In genomic region chr5:135457424-135458071, GRCh38 we compare ENCODE assay signal across 8 cellular contexts. TPM values are rescaled to one million over a fixed set of nuclear protein-coding genes. Genes with fewer than 3 reads are reported as not detected.
DNase-seq lines count a peak whose midpoint lies in the region; ATAC-seq and TF ChIP-seq lines count a peak whose summit lies in the region.

No MANE protein-coding gene starts in this region.

- no peaks in the 10 kb centered on the region for H3K36me3 ChIP-seq in BLaER1 treated with 17β-estradiol and CSF1 and Interleukin-3, amounts not matched to agents 10 nM and 100 nM
- H3K36me3 ChIP-seq in OCI-LY1 (ENCODE audit: insufficient read depth, low read length), result no peaks in the 10 kb centered on the region
- no peaks in the 10 kb centered on the region for H3K36me3 ChIP-seq in upper lobe of left lung

- peak overlapping the region in 6 of 11 experiments; percentile 27 to 88 (median 78); a peak in 11 of 22 replicates for H3K4me2 ChIP-seq in BLaER1 treated with 17β-estradiol and CSF1 and Interleukin-3, amounts not matched to agents 10 nM and 100 nM
- H3K4me2 ChIP-seq in OCI-LY1 (ENCODE audit: low read length), result no peak overlapping the region

- TF ChIP-seq POLR2A in upper lobe of left lung (IDR thresholded peaks at IDR 0.05), result no peak

- peak; percentile 48 for DNase-seq in activated T-cell treated with anti-CD3 and anti-CD28 coated beads for 48 hours (ENCODE audit: low read depth)
- peak; percentile 23 for DNase-seq in fibroblast of peridontal ligament (ENCODE audit: extremely low read depth)
- peak; percentile 16 for DNase-seq in occipital lobe (lab: John Stamatoyannopoulos, UW)
- peak in 1 of 2 donors; percentile 71 for DNase-seq in upper lobe of left lung

- WGBS in upper lobe of left lung, 2 donors, result 47 to 51% methylated on average over 8 to 9 of the region's 9 CpGs

- no peaks in the 10 kb centered on the region for H3F3A ChIP-seq in OCI-LY1 (ENCODE audit: insufficient read depth, low read length)

- no peaks in the 10 kb centered on the region for H3K27me3 ChIP-seq in BLaER1 treated with 17β-estradiol and CSF1 and Interleukin-3, amounts not matched to agents 10 nM and 100 nM
- peaks cover under 1% of the 10 kb centered on the region for H3K27me3 ChIP-seq in OCI-LY1 (ENCODE audit: insufficient read depth, low read length)
- no peaks in the 10 kb centered on the region for H3K27me3 ChIP-seq in upper lobe of left lung

- TF ChIP-seq EP300 in upper lobe of left lung (IDR thresholded peaks at IDR 0.05), result no peak

- H4K20me1 ChIP-seq in BLaER1 treated with 17β-estradiol and CSF1 and Interleukin-3, amounts not matched to agents 10 nM and 100 nM, result no peaks in the 10 kb centered on the region
- no peaks in the 10 kb centered on the region for H4K20me1 ChIP-seq in OCI-LY1 (ENCODE audit: insufficient read depth, low read length)

- peaks cover 20 to 89% (median 51%) of the 10 kb centered on the region in 10 experiments for H3K4me1 ChIP-seq in BLaER1 treated with 17β-estradiol and CSF1 and Interleukin-3, amounts not matched to agents 10 nM and 100 nM
- H3K4me1 ChIP-seq in OCI-LY1 (ENCODE audit: insufficient read depth, low read length, severe bottlenecking) (no peaks in the 10 kb centered on the region), upper lobe of left lung (peaks cover 14 to 36% (median 26%) of the 10 kb centered on the region in 4 donors)

- no peaks in the 10 kb centered on the region for H3K9me3 ChIP-seq in BLaER1 treated with 17β-estradiol and CSF1 and Interleukin-3, amounts not matched to agents 10 nM and 100 nM (replicated peaks in 1 of 11)
- H3K9me3 ChIP-seq in OCI-LY1 (ENCODE audit: low read length), result no peaks in the 10 kb centered on the region
- no peaks in the 10 kb centered on the region for H3K9me3 ChIP-seq in upper lobe of left lung

- H3K79me2 ChIP-seq in OCI-LY1 (ENCODE audit: insufficient read depth, low read length), result no peaks in the 10 kb centered on the region

- H2AFZ ChIP-seq in OCI-LY1 (ENCODE audit: low read length), result no peak overlapping the region

- H3K27ac ChIP-seq in BLaER1 treated with 17β-estradiol and CSF1 and Interleukin-3, amounts not matched to agents 10 nM and 100 nM, result peak overlapping the region in 3 of 11 experiments; percentile 58 to 84 (median 71); a peak in 4 of 22 replicates
- H3K27ac ChIP-seq in OCI-LY1 (ENCODE audit: low read depth, low read length, poor library complexity, severe bottlenecking) (no peak overlapping the region), upper lobe of left lung (no peak overlapping the region)

- H3K4me3 ChIP-seq in BLaER1 treated with 17β-estradiol and CSF1 and Interleukin-3, amounts not matched to agents 10 nM and 100 nM, result no peak overlapping the region
- no peak overlapping the region for H3K4me3 ChIP-seq in OCI-LY1 (ENCODE audit: low read depth, low read length, poor library complexity, severe bottlenecking)
- H3K4me3 ChIP-seq in upper lobe of left lung, result no peak overlapping the region

- H3K9me2 ChIP-seq in OCI-LY1 (ENCODE audit: low read depth, low read length), result no peaks in the 10 kb centered on the region

- H3K9ac ChIP-seq in BLaER1 treated with 17β-estradiol and CSF1 and Interleukin-3, amounts not matched to agents 10 nM and 100 nM, result 0 out of 22 replicates have a peak overlapping the region, but pooled peaks of 1 of the 11 experiments have one; percentile 38
- no peak overlapping the region for H3K9ac ChIP-seq in OCI-LY1 (ENCODE audit: low read length)

- TF ChIP-seq CTCF in OCI-LY1 (IDR thresholded peaks at IDR 0.05; ENCODE audit: low read length), result peak; percentile 82
- peak; percentile 58 to 74 (median 64) for TF ChIP-seq CTCF in upper lobe of left lung (IDR thresholded peaks at IDR 0.05)

- ATAC-seq in GM19043 (IDR thresholded peaks at IDR 0.05; ENCODE audit: low read depth, unreplicated experiment) (peak; percentile 72), HG03460 (IDR thresholded peaks at IDR 0.05; ENCODE audit: unreplicated experiment) (peak; percentile 59), upper lobe of left lung (ENCODE audit: low FRiP score in 2 of 2) (peak; percentile 72 to 73)

RNA-seq across cellular contexts. Expression of gene TIFAB, which starts 5.4 kb away (rescaled TPM):
- total RNA-seq in occipital lobe (not detected), upper lobe of left lung (under 1 TPM in 2 of 6 donors, not detected in 4; 0.23 to 0.24 TPM)

RNA-seq across cellular contexts. Expression of gene DCANP1, which starts 10.4 kb away (rescaled TPM):
- total RNA-seq in occipital lobe (not detected), upper lobe of left lung (1 to 10 TPM in 1 of 6 donors, under 1 TPM in 3, not detected in 2; 0.11 to 1.0 (median 0.27) TPM)

RNA-seq across cellular contexts. Expression of gene MACROH2A1, which starts 58.5 kb away (rescaled TPM):
- total RNA-seq in occipital lobe (101 TPM), upper lobe of left lung (100 to 1,000 TPM; 232 to 690 (median 355) TPM)
